10 cellular contexts compared by ENCODE assay signal in genomic region chr7:99860281-99861127, GRCh38. TPM values are rescaled to one million over a fixed set of nuclear protein-coding genes. Genes with fewer than 3 reads are reported as not detected.
A peak's percentile ranks its signal among the peaks of the same experiment; 100 is the strongest.
DNase-seq lines count a peak whose midpoint lies in the region; ATAC-seq, FAIRE-seq and TF ChIP-seq lines count a peak whose summit lies in the region.
"Had no signal": no experiment of that assay in that cellular context is flagged by ENCODE, and none has a peak within 500 bp of the region (broad histone marks: within the 10 kb centered on the region; RNA-seq: fewer than 3 reads in every experiment).

No MANE protein-coding gene starts in this region.

- H3K4me1 ChIP-seq in breast epithelium, result no peaks in the 10 kb centered on the region
- no peaks in the 10 kb centered on the region for H3K4me1 ChIP-seq in esophagus muscularis mucosa
- H3K4me1 ChIP-seq: parathyroid adenoma had no signal

- H3K27ac ChIP-seq in breast epithelium (peak overlapping the region; percentile 82 to 83), esophagus muscularis mucosa (replicated peaks in 1 of 4) (peak overlapping the region in 2 of 4 donors; percentile 19 to 31)
- H3K27ac ChIP-seq: parathyroid adenoma had no signal

- no peak for TF ChIP-seq CTCF in breast epithelium (IDR thresholded peaks at IDR 0.05)
- no peak for TF ChIP-seq CTCF in esophagus muscularis mucosa (IDR thresholded peaks at IDR 0.05)

- no peaks in the 10 kb centered on the region for H3K36me3 ChIP-seq in breast epithelium
- no peaks in the 10 kb centered on the region for H3K36me3 ChIP-seq in esophagus muscularis mucosa

- H3K9me3 ChIP-seq in breast epithelium (peaks cover 0 to 12% of the 10 kb centered on the region in 2 donors), esophagus muscularis mucosa (peaks cover 0 to 10% (median 9%) of the 10 kb centered on the region in 4 donors)

- DNase-seq in HT1080 (ENCODE audit: low read depth) (peak; percentile 94), breast epithelium (ENCODE audit: low spot score in 2 of 2) (peak; percentile 54 to 87), left kidney (ENCODE audit: low read depth, low spot score) (peak; percentile 12), urothelium cell line (ENCODE audit: low spot score) (peak; percentile 82), COR-L47 (lab: John Stamatoyannopoulos, UW) (no peak), esophagus muscularis mucosa (ENCODE audit: extremely low spot score) (no peak)
- DNase-seq: NCI-H526 had no signal

- H3K27me3 ChIP-seq in breast epithelium (no peaks in the 10 kb centered on the region), esophagus muscularis mucosa (no peaks in the 10 kb centered on the region)

- ATAC-seq in HG03095 (IDR thresholded peaks at IDR 0.05; ENCODE audit: unreplicated experiment), result no peak

- peak; percentile 84 for FAIRE-seq in urothelium cell line (lab: Jason Lieb, UNC)

- H3K4me3 ChIP-seq in breast epithelium (no peak overlapping the region), esophagus muscularis mucosa (no peak overlapping the region)

- intact Hi-C loops in breast epithelium (cut with DNase I; ENCODE audit: low total_unique reads) (no loop called here), esophagus muscularis mucosa (cut with DNase I) (no loop called here)

- WGBS in esophagus muscularis mucosa, result 77% methylated on average over 15 of the region's 15 CpGs

- no peak for TF ChIP-seq POLR2A in breast epithelium (IDR thresholded peaks at IDR 0.05)
- TF ChIP-seq POLR2A in esophagus muscularis mucosa (IDR thresholded peaks at IDR 0.05; ENCODE audit: low read depth), result no peak

- TF ChIP-seq EP300 in esophagus muscularis mucosa (IDR thresholded peaks at IDR 0.05), result no peak

RNA-seq across cellular contexts. Expression of gene OR2AE1, which starts 16.3 kb away (rescaled TPM):
- not detected in 2 replicates for total RNA-seq in HT1080 (2014; rRNA removed; shearing (Covaris generic))
- polyA plus RNA-seq in HT1080 (2015; cell fraction: cytosol; rRNA removed), result not detected in 2 replicates
- polyA plus RNA-seq in HT1080 (2015; cell fraction: nucleus; rRNA removed), result not detected in 2 replicates
- total RNA-seq in breast epithelium (under 1 TPM; 0.32 to 0.98 (median 0.88) TPM), esophagus muscularis mucosa (under 1 TPM in 1 of 4 donors, not detected in 3; 0.65 TPM)
- total RNA-seq: glomerular endothelial cell had no signal

RNA-seq across cellular contexts. Expression of gene CYP3A43, which starts 32.7 kb away (rescaled TPM):
- total RNA-seq in HT1080 (2014; rRNA removed; shearing (Covaris generic)), result not detected in 2 replicates
- not detected in 2 replicates for polyA plus RNA-seq in HT1080 (2015; cell fraction: cytosol; rRNA removed)
- not detected in 2 replicates for polyA plus RNA-seq in HT1080 (2015; cell fraction: nucleus; rRNA removed)
- total RNA-seq in breast epithelium (not detected), esophagus muscularis mucosa (not detected)
- total RNA-seq: glomerular endothelial cell had no signal

RNA-seq across cellular contexts. Expression of gene TRIM4, which starts 58.8 kb away (rescaled TPM):
- 12.5 and 13.0 TPM in 2 replicates for total RNA-seq in HT1080 (2014; rRNA removed; shearing (Covaris generic))
- 18.1 and 22.0 TPM in 2 replicates for polyA plus RNA-seq in HT1080 (2015; cell fraction: cytosol; rRNA removed)
- polyA plus RNA-seq in HT1080 (2015; cell fraction: nucleus; rRNA removed), result 25.1 and 29.1 TPM in 2 replicates
- total RNA-seq in breast epithelium, result 10 to 100 TPM; 46.1 to 65.9 (median 57.7) TPM
- 10 to 100 TPM; 21.2 to 27.8 (median 24.7) TPM for total RNA-seq in esophagus muscularis mucosa

Comparison
In these comparisons a context has a peak if more than half of its experiments do, and no peak if none do; other contexts are left out.
1. DNase-seq: peak in HT1080 (single experiment), breast epithelium (2 of 2), left kidney (single experiment) and urothelium cell line (single experiment); none in COR-L47 (single experiment) and esophagus muscularis mucosa (single experiment).